In the genomic region with DNA sequence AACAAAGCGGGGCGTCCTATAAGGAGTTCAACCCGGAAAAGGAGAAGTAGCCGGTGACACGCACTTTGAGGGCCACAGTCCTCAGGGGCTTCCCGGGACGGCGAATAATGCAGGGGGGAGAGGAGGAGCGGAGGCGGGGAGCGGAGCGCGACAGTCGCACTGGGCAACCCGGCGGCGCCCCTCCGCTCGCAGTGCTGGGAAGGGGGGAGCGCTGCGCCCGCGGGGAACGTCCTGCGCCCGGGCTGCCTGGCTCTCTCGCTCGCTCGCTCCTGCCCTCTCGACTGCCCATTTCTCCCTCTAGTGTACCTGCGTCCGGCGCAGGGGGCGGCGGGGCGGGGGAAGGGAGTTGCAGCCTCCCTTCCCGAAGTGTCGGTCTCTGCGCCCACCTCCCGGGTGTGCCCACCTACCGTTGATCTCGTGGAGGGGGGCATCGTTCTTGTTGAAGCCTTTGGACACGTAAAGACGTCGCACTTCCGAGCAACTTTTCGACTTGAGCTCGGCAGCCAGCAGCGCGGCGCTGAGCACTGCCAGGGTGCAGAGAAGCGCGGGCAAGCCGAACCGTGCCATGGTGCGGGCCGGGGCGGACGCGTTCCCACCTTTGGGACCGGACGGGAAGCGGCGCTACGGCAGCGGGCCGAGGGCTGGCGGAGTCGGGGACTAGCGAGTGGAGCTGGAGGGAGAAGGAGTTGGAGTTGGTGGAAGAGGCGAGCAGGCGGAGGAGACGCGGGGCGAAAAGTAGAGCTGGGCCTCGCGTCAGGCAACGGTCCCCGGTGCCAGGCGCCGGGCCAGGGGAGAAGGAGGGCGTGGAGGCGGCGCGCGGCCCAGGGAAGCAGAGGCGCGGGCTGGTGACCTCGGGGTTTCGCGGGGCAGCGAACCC, we compare ENCODE assay signal across 9 cellular contexts. TPM values are rescaled to one million over a fixed set of nuclear protein-coding genes. Genes with fewer than 3 reads are reported as not detected.
DNase-seq lines count a peak whose midpoint lies in the region; ATAC-seq and TF ChIP-seq lines count a peak whose summit lies in the region.
"Had no signal": no experiment of that assay in that cellular context is flagged by ENCODE, and none has a peak within 500 bp of the region (broad histone marks: within the 10 kb centered on the region; RNA-seq: fewer than 3 reads in every experiment).

No MANE protein-coding gene starts in this region.

- H3K4me3 ChIP-seq in mesodermal cell (ENCODE audit: extremely low read depth, insufficient read depth, low read length, poor library complexity, severe bottlenecking) = peak overlapping the region; percentile 60
- H3K4me3 ChIP-seq: K562 had no signal

- DNase-seq in Calu3 = peak; percentile 20
- DNase-seq in KBM-7 = peak; percentile 4
- no peak for DNase-seq in GDM1 (lab: John Stamatoyannopoulos, UW)
- no peak for DNase-seq in G401 (ENCODE audit: low spot score)
- no peak for DNase-seq in erythroblast (lab: John Stamatoyannopoulos, UW)

- intact Hi-C loops in Calu3 (cut with micrococcal nuclease; ENCODE audit: unreplicated experiment) = loop anchor here (1.0 to 5.0 kb wide), 3 partner anchors 31 to 258 kb away; no protein-coding TSS in a partner anchor
- intact Hi-C loops in dendritic cell treated with granulocyte-macrophage colony-stimulating factor and Interleukin-4, amounts not matched to agents 40 ng/mL and 50 ng/mL, for 4 days (cut with micrococcal nuclease) = no loop called here

- H3K36me3 Mint-ChIP-seq in Calu3 (ENCODE audit: insufficient read depth, unreplicated experiment) = peaks cover 29% of the 10 kb centered on the region
- no peaks in the 10 kb centered on the region for H3K36me3 Mint-ChIP-seq in dendritic cell treated with granulocyte-macrophage colony-stimulating factor and Interleukin-4, amounts not matched to agents 40 ng/mL and 50 ng/mL, for 4 days (ENCODE audit: low read depth)

- H3K27ac ChIP-seq in mesodermal cell (ENCODE audit: low read depth, low read length, severe bottlenecking) = no peak overlapping the region

- CTCF ChIA-PET in Calu3 (lab: Charles Lee) = interaction anchor here (0.6 to 1.5 kb wide), 3 partner anchors 80 to 255 kb away, joined by 3 to 6 read pairs (median 4); no protein-coding TSS in a partner anchor

- H3K27me3 Mint-ChIP-seq in Calu3 (ENCODE audit: unreplicated experiment) = no peaks in the 10 kb centered on the region
- peaks cover 86% of the 10 kb centered on the region for H3K27me3 Mint-ChIP-seq in dendritic cell treated with granulocyte-macrophage colony-stimulating factor and Interleukin-4, amounts not matched to agents 40 ng/mL and 50 ng/mL, for 4 days

- peaks cover 16% of the 10 kb centered on the region for H3K4me1 ChIP-seq in mesodermal cell (ENCODE audit: control insufficient read depth, insufficient read depth, low read length, poor library complexity, severe bottlenecking)

- no peaks in the 10 kb centered on the region for H3K4me1 Mint-ChIP-seq in Calu3 (ENCODE audit: low read depth, unreplicated experiment)
- H3K4me1 Mint-ChIP-seq in dendritic cell treated with granulocyte-macrophage colony-stimulating factor and Interleukin-4, amounts not matched to agents 40 ng/mL and 50 ng/mL, for 4 days (ENCODE audit: low read depth) = peaks cover 7% of the 10 kb centered on the region

- H3K9me3 Mint-ChIP-seq in Calu3 (ENCODE audit: low read depth, unreplicated experiment) = no peaks in the 10 kb centered on the region
- no peaks in the 10 kb centered on the region for H3K9me3 Mint-ChIP-seq in dendritic cell treated with granulocyte-macrophage colony-stimulating factor and Interleukin-4, amounts not matched to agents 40 ng/mL and 50 ng/mL, for 4 days

- H3K36me3 ChIP-seq in mesodermal cell (ENCODE audit: control insufficient read depth, insufficient read depth, low read length) = no peaks in the 10 kb centered on the region

- 0 to 1% methylated on average over 6 to 31 of the region's 93 CpGs for WGBS in mesodermal cell (ENCODE audit: insufficient coverage in 2 of 2), 2 experiments

- ATAC-seq in GM18870 (IDR thresholded peaks at IDR 0.05; ENCODE audit: unreplicated experiment) = no peak
- ATAC-seq: K562 had no signal

- TF ChIP-seq CTCF in Calu3 (IDR thresholded peaks at IDR 0.05; ENCODE audit: unreplicated experiment) = no peak

- TF ChIP-seq POLR2A in erythroblast (IDR thresholded peaks at IDR 0.05; ENCODE audit: low read length) = no peak

- BruUV-seq in Calu3 (replicated peaks; lab: Mats Ljungman, UMichigan) = TSS peak; percentile 20

- H3K9me3 ChIP-seq in mesodermal cell (ENCODE audit: control insufficient read depth, low read length) = no peaks in the 10 kb centered on the region

- H3K4me3 Mint-ChIP-seq in Calu3 (ENCODE audit: low read depth, unreplicated experiment) = peak overlapping the region; percentile 99
- peak overlapping the region; percentile 80 for H3K4me3 Mint-ChIP-seq in dendritic cell treated with granulocyte-macrophage colony-stimulating factor and Interleukin-4, amounts not matched to agents 40 ng/mL and 50 ng/mL, for 4 days

- H3K27ac Mint-ChIP-seq in Calu3 (ENCODE audit: unreplicated experiment) = peak overlapping the region; percentile 75
- H3K27ac Mint-ChIP-seq in dendritic cell treated with granulocyte-macrophage colony-stimulating factor and Interleukin-4, amounts not matched to agents 40 ng/mL and 50 ng/mL, for 4 days = peak overlapping the region; percentile 37

- in situ Hi-C loops in KBM-7 (cut with MboI; ENCODE audit: low pct_unique_long_range_greater_than_20kb, low sequenced_read_pairs) = no loop called here
- in situ Hi-C loops in G401 (cut with HindIII; ENCODE audit: low sequenced_read_pairs) = no loop called here

RNA-seq across cellular contexts. Expression of a gene that starts 0.7 kb away (rescaled TPM):
- 21.8 and 26.2 TPM in 2 replicates for total RNA-seq in Calu3 (2022)
- 24.3 TPM for polyA plus RNA-seq in mesodermal cell (2013, experiment 1 of 2)
- polyA plus RNA-seq in mesodermal cell (2013, experiment 2 of 2) = 18.8 TPM
- 18.0 and 28.1 TPM in 2 replicates for total RNA-seq in G401 (2014; rRNA removed; shearing (Covaris generic))
- polyA plus RNA-seq: K562 had no signal

Comparison
In these comparisons a context has a peak if more than half of its experiments do, and no peak if none do; other contexts are left out.
1. DNase-seq: peak in Calu3 (single experiment) and KBM-7 (single experiment); none in GDM1 (single experiment), G401 (single experiment) and erythroblast (0 of 2).